ENCODE assay signal across 15 cellular contexts in genomic region chr16:15034266-15035162, GRCh38. TPM values are rescaled to one million over a fixed set of nuclear protein-coding genes. Genes with fewer than 3 reads are reported as not detected.
DNase-seq lines count a peak whose midpoint lies in the region; ATAC-seq and TF ChIP-seq lines count a peak whose summit lies in the region.
"Had no signal": no experiment of that assay in that cellular context is flagged by ENCODE, and none has a peak within 500 bp of the region (broad histone marks: within the 10 kb centered on the region; RNA-seq: fewer than 3 reads in every experiment).

No MANE protein-coding gene starts in this region.

- no peak overlapping the region for H3K27ac Mint-ChIP-seq in CD4-positive, alpha-beta T cell
- H3K27ac Mint-ChIP-seq in endothelial cell (ENCODE audit: unreplicated experiment), result peak overlapping the region; percentile 59
- H3K27ac Mint-ChIP-seq: activated T-helper 1 cell treated with anti-CD3 and anti-CD28 coated beads, Interleukin-12 subunit alpha, Interleukin-12 subunit beta, Interleukin-2, Interleukin-4 antibody, amounts not matched to agents 30 ng/mL and 10 ng/mL and 1 ng/mL, durations not matched to agents 14 hours and 24 hours and 36 hours; natural killer cell treated with Interleukin-12 subunit alpha and Interleukin-12 subunit beta and Interleukin-15 and Interleukin-18, amount 100 ng/mL, for 72 hours had no signal

- CTCF ChIA-PET in CD4-positive, alpha-beta T cell (lab: Charles Lee), result no interaction called here

- TF ChIP-seq CTCF in CD4-positive, alpha-beta T cell (IDR thresholded peaks at IDR 0.05), result no peak
- TF ChIP-seq CTCF in endothelial cell (IDR thresholded peaks at IDR 0.05; ENCODE audit: unreplicated experiment) (no peak), sigmoid colon (IDR thresholded peaks at IDR 0.05) (no peak), ovary (IDR thresholded peaks at IDR 0.05) (no peak), colonic mucosa (IDR thresholded peaks at IDR 0.05) (no peak)

- H3K27ac ChIP-seq in CD4-positive, alpha-beta T cell (ENCODE audit: low read depth, low read length), result peak overlapping the region; percentile 1
- H3K27ac ChIP-seq in sigmoid colon, result no peak overlapping the region
- H3K27ac ChIP-seq in ovary, result no peak overlapping the region
- no peak overlapping the region for H3K27ac ChIP-seq in colonic mucosa

- H3K4me1 ChIP-seq in sigmoid colon, result peaks cover 0 to 5% (median 4%) of the 10 kb centered on the region in 4 donors
- no peaks in the 10 kb centered on the region for H3K4me1 ChIP-seq in ovary (ENCODE audit: insufficient read depth)
- H3K4me1 ChIP-seq in colonic mucosa, result no peaks in the 10 kb centered on the region

- no peaks in the 10 kb centered on the region for H3K9me3 ChIP-seq in CD4-positive, alpha-beta T cell (ENCODE audit: control insufficient read depth, low read length)
- H3K9me3 ChIP-seq in sigmoid colon (no peaks in the 10 kb centered on the region), ovary (no peaks in the 10 kb centered on the region), colonic mucosa (no peaks in the 10 kb centered on the region)
- H3K9me3 ChIP-seq: thoracic aorta had no signal

- POLR2A ChIA-PET in CD4-positive, alpha-beta T cell (lab: Charles Lee), result no interaction called here

- H3K27me3 Mint-ChIP-seq in CD4-positive, alpha-beta T cell, result no peaks in the 10 kb centered on the region
- peaks cover 7% of the 10 kb centered on the region for H3K27me3 Mint-ChIP-seq in endothelial cell (ENCODE audit: unreplicated experiment)
- H3K27me3 Mint-ChIP-seq: natural killer cell treated with Interleukin-12 subunit alpha and Interleukin-12 subunit beta and Interleukin-15 and Interleukin-18, amount 100 ng/mL, for 72 hours had no signal

- intact Hi-C loops in CD4-positive, alpha-beta T cell (cut with DNase I, micrococcal nuclease), result no loop called here
- intact Hi-C loops in sigmoid colon (cut with DNase I), result loop anchor here (10.0 kb wide), 1 partner anchor 50 kb away; no protein-coding TSS in a partner anchor
- intact Hi-C loops in ovary (cut with DNase I), result no loop called here
- intact Hi-C loops in colonic mucosa (cut with DNase I), result no loop called here

- peaks cover 34 to 93% (median 69%) of the 10 kb centered on the region in 4 donors for H3K36me3 ChIP-seq in sigmoid colon
- H3K36me3 ChIP-seq in ovary, result no peaks in the 10 kb centered on the region
- peaks cover 18% of the 10 kb centered on the region for H3K36me3 ChIP-seq in colonic mucosa

- H3K4me1 Mint-ChIP-seq in CD4-positive, alpha-beta T cell (ENCODE audit: low read depth), result peaks cover 19% of the 10 kb centered on the region
- peaks cover 17% of the 10 kb centered on the region for H3K4me1 Mint-ChIP-seq in endothelial cell (ENCODE audit: unreplicated experiment)

- H3K4me3 Mint-ChIP-seq in CD4-positive, alpha-beta T cell, result no peak overlapping the region
- H3K4me3 Mint-ChIP-seq in endothelial cell (ENCODE audit: unreplicated experiment), result no peak overlapping the region
- H3K4me3 Mint-ChIP-seq: activated T-helper 1 cell treated with anti-CD3 and anti-CD28 coated beads, Interleukin-12 subunit alpha, Interleukin-12 subunit beta, Interleukin-2, Interleukin-4 antibody, amounts not matched to agents 30 ng/mL and 10 ng/mL and 1 ng/mL, durations not matched to agents 14 hours and 24 hours and 36 hours; natural killer cell treated with Interleukin-12 subunit alpha and Interleukin-12 subunit beta and Interleukin-15 and Interleukin-18, amount 100 ng/mL, for 72 hours had no signal

- TF ChIP-seq EP300 in sigmoid colon (IDR thresholded peaks at IDR 0.05) (no peak), ovary (IDR thresholded peaks at IDR 0.05) (no peak)

- no peak for ATAC-seq in CD4-positive, alpha-beta T cell (ENCODE audit: poor library complexity)
- ATAC-seq: natural killer cell treated with Interleukin-12 subunit alpha and Interleukin-12 subunit beta and Interleukin-15 and Interleukin-18, amount 100 ng/mL, for 72 hours had no signal

- no peak for TF ChIP-seq POLR2A in sigmoid colon (IDR thresholded peaks at IDR 0.05)
- TF ChIP-seq POLR2A in ovary (IDR thresholded peaks at IDR 0.05), result no peak

- no peak for DNase-seq in CD4-positive, alpha-beta T cell
- no peak for DNase-seq in endothelial cell (ENCODE audit: low spot score)
- peak; percentile 47 for DNase-seq in kidney tubule cell (ENCODE audit: low spot score)
- peak; percentile 50 for DNase-seq in sigmoid colon
- DNase-seq in NCI-H345 (lab: John Stamatoyannopoulos, UW), result no peak
- DNase-seq in ovary, result no peak
- DNase-seq in central memory CD4-positive, alpha-beta T cell, result no peak
- DNase-seq in colonic mucosa, result no peak
- DNase-seq: activated CD4-positive, alpha-beta T cell treated with anti-CD3 and anti-CD28 coated beads, Interleukin-2, amount 50 U/mL, for 1 hour; DMS153; effector CD4-positive, alpha-beta T cell; NCI-H2029 treated with DMSO at 0.1 percent for 48 hours had no signal

- H3K27me3 ChIP-seq in CD4-positive, alpha-beta T cell (ENCODE audit: control insufficient read depth, insufficient read depth, low read length), result no peaks in the 10 kb centered on the region
- no peaks in the 10 kb centered on the region for H3K27me3 ChIP-seq in sigmoid colon
- H3K27me3 ChIP-seq in ovary, result no peaks in the 10 kb centered on the region
- H3K27me3 ChIP-seq in colonic mucosa, result no peaks in the 10 kb centered on the region

- no peaks in the 10 kb centered on the region for H3K9me3 Mint-ChIP-seq in CD4-positive, alpha-beta T cell
- H3K9me3 Mint-ChIP-seq in endothelial cell (ENCODE audit: unreplicated experiment), result no peaks in the 10 kb centered on the region
- H3K9me3 Mint-ChIP-seq: activated T-helper 1 cell treated with anti-CD3 and anti-CD28 coated beads, Interleukin-12 subunit alpha, Interleukin-12 subunit beta, Interleukin-2, Interleukin-4 antibody, amounts not matched to agents 30 ng/mL and 10 ng/mL and 1 ng/mL, durations not matched to agents 14 hours and 24 hours and 36 hours; natural killer cell treated with Interleukin-12 subunit alpha and Interleukin-12 subunit beta and Interleukin-15 and Interleukin-18, amount 100 ng/mL, for 72 hours had no signal

- H3K36me3 Mint-ChIP-seq in CD4-positive, alpha-beta T cell (ENCODE audit: low read depth), result peaks cover 89% of the 10 kb centered on the region
- peaks cover 51% of the 10 kb centered on the region for H3K36me3 Mint-ChIP-seq in endothelial cell (ENCODE audit: low read depth, unreplicated experiment)

- 88 to 89% methylated on average over 23 of the region's 23 CpGs for WGBS in sigmoid colon, 2 donors
- 43 to 67% (median 52%) methylated on average over 23 of the region's 23 CpGs for WGBS in ovary, 3 donors

- H3K4me3 ChIP-seq in sigmoid colon, result no peak overlapping the region
- no peak overlapping the region for H3K4me3 ChIP-seq in ovary
- H3K4me3 ChIP-seq in colonic mucosa, result no peak overlapping the region
- H3K4me3 ChIP-seq: thoracic aorta had no signal

- H3K9ac ChIP-seq in colonic mucosa (ENCODE audit: low read depth in 2 of 2, low read length in 2 of 2), result no peak overlapping the region

RNA-seq across cellular contexts. Expression of gene NTAN1, which starts 21.4 kb away (rescaled TPM):
- 10 to 100 TPM; 23.1 to 24.3 TPM for total RNA-seq in CD4-positive, alpha-beta T cell
- total RNA-seq in endothelial cell (ENCODE audit: unreplicated experiment) (86.8 TPM), sigmoid colon (10 to 100 TPM; 61.2 to 90.6 (median 74.8) TPM), ovary (10 to 100 TPM; 24.4 to 53.8 (median 32.8) TPM), colonic mucosa (10 to 100 TPM; 24.2 to 28.4 TPM)
- polyA plus RNA-seq in sigmoid colon (100 to 1,000 TPM in 2 of 3 donors, 10 to 100 TPM in 1; 32.8 to 112 (median 101) TPM), ovary (100 to 1,000 TPM in 1 of 2 donors, 10 to 100 TPM in 1; 58.2 to 120 TPM)

RNA-seq across cellular contexts. Expression of gene RRN3, which starts 59.6 kb away (rescaled TPM):
- total RNA-seq in CD4-positive, alpha-beta T cell, result 10 to 100 TPM; 38.4 to 42.9 TPM
- 18.0 TPM for total RNA-seq in endothelial cell (ENCODE audit: unreplicated experiment)
- 10 to 100 TPM; 21.3 to 27.2 (median 25.6) TPM for total RNA-seq in sigmoid colon
- 10 to 100 TPM; 14.5 to 17.4 (median 16.9) TPM for polyA plus RNA-seq in sigmoid colon
- 10 to 100 TPM; 18.8 to 46.0 (median 31.2) TPM for total RNA-seq in ovary
- polyA plus RNA-seq in ovary, result 10 to 100 TPM; 22.8 to 30.7 TPM
- total RNA-seq in colonic mucosa, result 10 to 100 TPM; 26.8 to 28.6 TPM

RNA-seq across cellular contexts. Expression of gene PDXDC1, which starts 59.7 kb away (rescaled TPM):
- total RNA-seq in CD4-positive, alpha-beta T cell, result 10 to 100 TPM; 64.0 to 75.0 TPM
- total RNA-seq in endothelial cell (ENCODE audit: unreplicated experiment) (54.8 TPM), sigmoid colon (10 to 100 TPM; 46.4 to 57.3 (median 52.2) TPM), ovary (10 to 100 TPM; 37.5 to 69.3 (median 62.3) TPM), colonic mucosa (100 to 1,000 TPM; 253 to 267 TPM)
- polyA plus RNA-seq in sigmoid colon (100 to 1,000 TPM in 1 of 3 donors, 10 to 100 TPM in 2; 94.3 to 112 (median 99.6) TPM), ovary (10 to 100 TPM; 36.9 to 58.6 TPM)

Comparison
In these comparisons a context has a peak if more than half of its experiments do, and no peak if none do; other contexts are left out.
1. DNase-seq: peak in kidney tubule cell (single experiment) and sigmoid colon (single experiment); none in CD4-positive, alpha-beta T cell (0 of 10), endothelial cell (single experiment), NCI-H345 (single experiment), ovary (0 of 5), central memory CD4-positive, alpha-beta T cell (single experiment) and colonic mucosa (single experiment).